ENCODE assay signal across 16 cellular contexts in genomic region chr2:71895320-71896161, GRCh38.
A peak's percentile ranks its signal among the peaks of the same experiment; 100 is the strongest.
DNase-seq lines count a peak whose midpoint lies in the region; ATAC-seq and TF ChIP-seq lines count a peak whose summit lies in the region.
"Had no signal": no experiment of that assay in that cellular context is flagged by ENCODE, and none has a peak within 500 bp of the region (broad histone marks: within the 10 kb centered on the region; RNA-seq: fewer than 3 reads in every experiment).

No MANE protein-coding gene starts in this region.

- H3K27me3 Mint-ChIP-seq in neural crest cell (ENCODE audit: low read depth) = peaks cover 19% of the 10 kb centered on the region

- H3K27ac Mint-ChIP-seq in neural crest cell (ENCODE audit: unreplicated experiment) = peak overlapping the region; percentile 65
- H3K27ac Mint-ChIP-seq: CD8-positive, alpha-beta T cell had no signal

- CTCF ChIA-PET in GM10248 (lab: Yijun Ruan, JAX) = interaction anchor here (0.7 to 1.3 kb wide), 2 partner anchors 23 to 28 kb away, joined by 3 to 4 read pairs; no protein-coding TSS in a partner anchor

- H3K4me3 Mint-ChIP-seq in neural crest cell = no peak overlapping the region
- H3K4me3 Mint-ChIP-seq: CD8-positive, alpha-beta T cell; H9 had no signal

- peak; percentile 3 for DNase-seq in AG20443 (ENCODE audit: low spot score)
- peak; percentile 8 for DNase-seq in GM10248 (ENCODE audit: extremely low spot score)
- peak; percentile 54 for DNase-seq in cerebellum (ENCODE audit: low spot score)
- DNase-seq in neural crest cell (ENCODE audit: low read depth, low spot score) = no peak
- no peak for DNase-seq in activated naive CD4-positive, alpha-beta T cell treated with anti-CD3 and anti-CD28 coated beads, Interleukin-2, amount 50 U/mL, for 16 hours
- DNase-seq in stimulated activated CD4-positive, alpha-beta T cell treated with anti-CD3 and anti-CD28 coated beads, Interleukin-4, amount 100 ng/mL, for 1 hour = no peak
- no peak for DNase-seq in NCI-H1105 (lab: John Stamatoyannopoulos, UW)
- DNase-seq: H9, KG1, MG63, NCI-H1092 treated with DMSO at 0.1 percent for 48 hours, NCI-H187 treated with DMSO at 0.1 percent for 48 hours, NCI-H510A treated with DMSO at 0.1 percent for 48 hours, SIG-M5 had no signal

- no peak for ATAC-seq in GM21619 (IDR thresholded peaks at IDR 0.05; ENCODE audit: unreplicated experiment)
- ATAC-seq: CD8-positive, alpha-beta T cell had no signal

- H3K36me3 Mint-ChIP-seq in neural crest cell (ENCODE audit: low read depth) = no peaks in the 10 kb centered on the region
- H3K36me3 Mint-ChIP-seq: CD8-positive, alpha-beta T cell had no signal

- TF ChIP-seq CTCF in GM10248 (IDR thresholded peaks at IDR 0.05; ENCODE audit: control extremely low read depth, extremely low read depth, low read depth, missing control alignments) = no peak
- no peak for TF ChIP-seq CTCF in neural crest cell (conservative IDR thresholded peaks at IDR 0.05)

- H3K9me3 Mint-ChIP-seq in neural crest cell = no peaks in the 10 kb centered on the region
- H3K9me3 Mint-ChIP-seq: CD8-positive, alpha-beta T cell; H9 had no signal

- POLR2A ChIA-PET in GM10248 (lab: Yijun Ruan, JAX) = no interaction called here

- peaks cover 3% of the 10 kb centered on the region for H3K4me1 Mint-ChIP-seq in neural crest cell

Comparison
In these comparisons a context has a peak if more than half of its experiments do, and no peak if none do; other contexts are left out.
1. DNase-seq: peak in AG20443 (single experiment), GM10248 (single experiment) and cerebellum (single experiment); none in neural crest cell (single experiment), activated naive CD4-positive, alpha-beta T cell treated with anti-CD3 and anti-CD28 coated beads, Interleukin-2, amount 50 U/mL, for 16 hours (single experiment), stimulated activated CD4-positive, alpha-beta T cell treated with anti-CD3 and anti-CD28 coated beads, Interleukin-4, amount 100 ng/mL, for 1 hour (single experiment) and NCI-H1105 (single experiment).